In the genomic region with DNA sequence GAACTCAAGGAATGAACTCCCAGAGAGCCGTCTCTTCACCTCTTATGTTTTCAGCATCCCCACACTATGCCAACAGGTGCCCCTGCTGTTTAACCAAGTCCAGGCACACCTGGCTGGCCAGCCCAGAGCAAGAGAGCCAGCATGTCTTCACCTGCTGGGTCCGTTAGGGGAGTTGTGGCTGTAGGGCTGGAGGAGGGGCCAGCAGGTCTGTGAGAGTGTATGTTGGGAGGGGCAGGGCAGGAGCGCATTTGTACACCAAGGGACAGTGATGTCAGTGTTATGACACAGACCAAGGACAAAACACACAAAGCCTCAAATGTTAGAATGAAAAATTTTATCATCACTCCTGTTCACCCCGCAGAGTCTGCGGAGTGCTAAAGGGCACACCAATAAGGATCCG, we compare ENCODE assay signal across 16 cellular contexts. TPM values are rescaled to one million over a fixed set of nuclear protein-coding genes. Genes with fewer than 3 reads are reported as not detected.
A peak's percentile ranks its signal among the peaks of the same experiment; 100 is the strongest.
DNase-seq lines count a peak whose midpoint lies in the region; TF ChIP-seq lines count a peak whose summit lies in the region.
"Had no signal": no experiment of that assay in that cellular context is flagged by ENCODE, and none has a peak within 500 bp of the region (broad histone marks: within the 10 kb centered on the region; RNA-seq: fewer than 3 reads in every experiment).

No MANE protein-coding gene starts in this region.

- H3K4me3 ChIP-seq in duodenal mucosa (ENCODE audit: low read depth in 1 of 2, low read length in 2 of 2), result no peak overlapping the region
- H3K4me3 ChIP-seq in osteoblast (ENCODE audit: insufficient read depth, low read length), result no peak overlapping the region
- H3K4me3 ChIP-seq in MM.1S (ENCODE audit: low read length), result no peak overlapping the region
- H3K4me3 ChIP-seq: lower lobe of right lung, ovary, thoracic aorta had no signal

- H3F3A ChIP-seq in MM.1S (ENCODE audit: insufficient read depth, low read length), result no peaks in the 10 kb centered on the region

- no peak overlapping the region for H3K27ac ChIP-seq in duodenal mucosa (ENCODE audit: low read depth, low read length)
- H3K27ac ChIP-seq in osteoblast (ENCODE audit: low read depth, low read length), result no peak overlapping the region
- no peak overlapping the region for H3K27ac ChIP-seq in MM.1S (ENCODE audit: low read length)
- H3K27ac ChIP-seq: brain microvascular endothelial cell, thoracic aorta had no signal

- H3K79me2 ChIP-seq in osteoblast (ENCODE audit: insufficient read depth, low read length) (peaks cover 8% of the 10 kb centered on the region), MM.1S (ENCODE audit: low read length) (peaks cover 18% of the 10 kb centered on the region)

- H3K4me2 ChIP-seq in osteoblast (ENCODE audit: insufficient read depth, low read length), result no peak overlapping the region
- no peak overlapping the region for H3K4me2 ChIP-seq in MM.1S (ENCODE audit: low read depth, low read length)

- H3K9me3 ChIP-seq in duodenal mucosa (ENCODE audit: control insufficient read depth in 1 of 2, low read length in 2 of 2), result no peaks in the 10 kb centered on the region
- H3K9me3 ChIP-seq in osteoblast (ENCODE audit: low read depth, low read length), result no peaks in the 10 kb centered on the region
- no peaks in the 10 kb centered on the region for H3K9me3 ChIP-seq in MM.1S (replicated peaks; ENCODE audit: insufficient read depth, low read length)
- H3K9me3 ChIP-seq: lower lobe of right lung, ovary, thoracic aorta had no signal

- peaks cover 71 to 76% of the 10 kb centered on the region in 2 donors for H3K4me1 ChIP-seq in duodenal mucosa (ENCODE audit: control insufficient read depth in 1 of 2, insufficient read depth in 2 of 2, low read length in 2 of 2)
- peaks cover 18% of the 10 kb centered on the region for H3K4me1 ChIP-seq in osteoblast (ENCODE audit: insufficient read depth, low read length)
- peaks cover 2% of the 10 kb centered on the region; the same call in 1 of the 2 replicates for H3K4me1 ChIP-seq in MM.1S (ENCODE audit: low read length)

- H3K36me3 ChIP-seq in duodenal mucosa (ENCODE audit: control insufficient read depth in 1 of 2, insufficient read depth in 2 of 2, low read length in 2 of 2), result peaks cover 4 to 59% of the 10 kb centered on the region in 2 donors
- peaks cover 26% of the 10 kb centered on the region for H3K36me3 ChIP-seq in osteoblast (ENCODE audit: insufficient read depth, low read length)
- H3K36me3 ChIP-seq in MM.1S (replicated peaks; ENCODE audit: insufficient read depth, low read length), result no peaks in the 10 kb centered on the region
- H3K36me3 ChIP-seq: ovary had no signal

- H4K20me1 ChIP-seq in osteoblast (ENCODE audit: insufficient read depth, low read length) (peaks cover 42% of the 10 kb centered on the region), MM.1S (ENCODE audit: insufficient read depth, low read length) (no peaks in the 10 kb centered on the region)

- H3K9me2 ChIP-seq in MM.1S (replicated peaks; ENCODE audit: insufficient read depth, low read length), result no peaks in the 10 kb centered on the region

- DNase-seq in COLO668 (lab: John Stamatoyannopoulos, UW; ENCODE audit: unreplicated experiment) (peak; percentile 51), NCI-H510A (lab: John Stamatoyannopoulos, UW) (peak; percentile 37), osteoblast (ENCODE audit: insufficient read length, low spot score, missing footprints) (peak; percentile 37), putamen (ENCODE audit: low spot score) (no peak), MM.1S (no peak), RPMI8226 (no peak)
- DNase-seq: activated CD4-positive, alpha-beta T cell treated with anti-CD3 and anti-CD28 coated beads for 1 hour; brain microvascular endothelial cell; effector CD4-positive, alpha-beta T cell; KBM-7; lower lobe of right lung; NCI-H146; NCI-H748 treated with DMSO at 0.1 percent for 48 hours; ovary had no signal

- no peak overlapping the region for H2AFZ ChIP-seq in osteoblast (ENCODE audit: low read length)
- H2AFZ ChIP-seq in MM.1S (ENCODE audit: low read length), result no peak overlapping the region

- H3K27me3 ChIP-seq in duodenal mucosa (ENCODE audit: control insufficient read depth in 1 of 2, insufficient read depth in 2 of 2, low read length in 2 of 2), result no peaks in the 10 kb centered on the region
- no peaks in the 10 kb centered on the region for H3K27me3 ChIP-seq in osteoblast (ENCODE audit: insufficient read depth, low read length)
- no peaks in the 10 kb centered on the region for H3K27me3 ChIP-seq in MM.1S (replicated peaks; ENCODE audit: insufficient read depth, low read length)
- H3K27me3 ChIP-seq: brain microvascular endothelial cell, ovary had no signal

- H3K9ac ChIP-seq in duodenal mucosa (ENCODE audit: low read depth in 1 of 2, low read length in 2 of 2) (peak overlapping the region; percentile 10 to 43), MM.1S (ENCODE audit: low read length) (no peak overlapping the region)

- no peak for TF ChIP-seq CTCF in osteoblast (IDR thresholded peaks at IDR 0.05; ENCODE audit: extremely low read depth, low read depth, low read length)
- TF ChIP-seq CTCF in MM.1S (IDR thresholded peaks at IDR 0.05; ENCODE audit: low read length), result no peak

RNA-seq across cellular contexts. Expression of a gene that starts 5.8 kb away (rescaled TPM):
- total RNA-seq in osteoblast, result 13.8 and 15.2 TPM in 2 replicates

RNA-seq across cellular contexts. Expression of a gene that starts 48.1 kb away (rescaled TPM):
- 31.5 and 40.1 TPM in 2 replicates for total RNA-seq in osteoblast

RNA-seq across cellular contexts. Expression of a gene that starts 59.0 kb away (rescaled TPM):
- 68.0 and 71.0 TPM in 2 replicates for total RNA-seq in osteoblast

Comparison
In these comparisons a context has a peak if more than half of its experiments do, and no peak if none do; other contexts are left out.
1. DNase-seq: peak in COLO668 (single experiment), NCI-H510A (single experiment) and osteoblast (single experiment); none in putamen (single experiment), MM.1S (single experiment) and RPMI8226 (single experiment).